Comparison of ENCODE assay signal across 20 cellular contexts in the genomic region with DNA sequence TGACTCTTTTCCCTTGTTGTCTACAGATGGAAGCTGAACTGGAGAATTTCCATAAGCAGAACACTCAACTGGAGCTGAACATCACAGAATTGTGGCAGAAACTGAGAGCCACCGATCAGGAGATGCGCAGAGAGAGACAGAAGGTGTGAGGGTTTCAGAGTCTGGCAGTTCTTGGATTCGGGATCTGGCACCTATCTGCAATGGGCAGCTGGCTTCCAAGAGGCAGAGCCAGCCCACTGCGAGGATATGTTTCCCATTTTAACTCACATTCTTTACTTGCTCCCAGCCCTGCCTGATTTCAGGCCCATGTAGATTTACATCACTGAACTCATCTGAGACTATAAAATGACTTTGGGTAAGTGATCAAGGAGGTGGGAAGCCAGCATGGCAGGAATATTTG. TPM values are rescaled to one million over a fixed set of nuclear protein-coding genes. Genes with fewer than 3 reads are reported as not detected.
DNase-seq lines count a peak whose midpoint lies in the region; ATAC-seq and TF ChIP-seq lines count a peak whose summit lies in the region.
"Had no signal": no experiment of that assay in that cellular context is flagged by ENCODE, and none has a peak within 500 bp of the region (broad histone marks: within the 10 kb centered on the region; RNA-seq: fewer than 3 reads in every experiment).

No MANE protein-coding gene starts in this region.

- H3K27ac Mint-ChIP-seq in stimulated activated naive CD8-positive, alpha-beta T cell treated with anti-CD3 and anti-CD28 coated beads, Interleukin-15, amount 100 ng/mL, for 72 hours: no peak overlapping the region
- H3K27ac Mint-ChIP-seq: activated T-cell treated with anti-CD3 and anti-CD28 coated beads, Interleukin-2, amount 50 U/mL, for 24 hours; immature natural killer cell; naive thymus-derived CD8-positive, alpha-beta T cell had no signal

- H3K4me1 ChIP-seq in ACC112 (ENCODE audit: control insufficient read depth, insufficient read depth, low read length, unreplicated experiment): peaks cover 11% of the 10 kb centered on the region
- H3K4me1 ChIP-seq in SJSA1 (replicated peaks): peaks cover 13% of the 10 kb centered on the region
- H3K4me1 ChIP-seq in osteoblast (ENCODE audit: insufficient read depth, low read length): peaks cover 11% of the 10 kb centered on the region
- H3K4me1 ChIP-seq: thyroid gland had no signal

- no peaks in the 10 kb centered on the region for H3K4me1 Mint-ChIP-seq in stimulated activated naive CD8-positive, alpha-beta T cell treated with anti-CD3 and anti-CD28 coated beads, Interleukin-15, amount 100 ng/mL, for 72 hours
- H3K4me1 Mint-ChIP-seq: immature natural killer cell; naive thymus-derived CD8-positive, alpha-beta T cell had no signal

- H4K20me1 ChIP-seq in osteoblast (ENCODE audit: insufficient read depth, low read length): no peaks in the 10 kb centered on the region

- H2AFZ ChIP-seq in ACC112 (ENCODE audit: low read length, unreplicated experiment): peak overlapping the region; percentile 86
- H2AFZ ChIP-seq in osteoblast (ENCODE audit: low read length): peak overlapping the region; percentile 85

- H3K9me3 Mint-ChIP-seq in stimulated activated naive CD8-positive, alpha-beta T cell treated with anti-CD3 and anti-CD28 coated beads, Interleukin-15, amount 100 ng/mL, for 72 hours: no peaks in the 10 kb centered on the region
- H3K9me3 Mint-ChIP-seq: activated T-cell treated with anti-CD3 and anti-CD28 coated beads, Interleukin-2, amount 50 U/mL, for 24 hours; immature natural killer cell; naive thymus-derived CD8-positive, alpha-beta T cell had no signal

- ATAC-seq in HG03457 (IDR thresholded peaks at IDR 0.05; ENCODE audit: unreplicated experiment): no peak
- ATAC-seq in left colon: no peak
- no peak for ATAC-seq in stimulated activated naive CD8-positive, alpha-beta T cell treated with anti-CD3 and anti-CD28 coated beads, Interleukin-15, amount 100 ng/mL, for 72 hours
- ATAC-seq: naive thymus-derived CD8-positive, alpha-beta T cell had no signal

- H3K4me2 ChIP-seq in osteoblast (ENCODE audit: insufficient read depth, low read length): peak overlapping the region; percentile 34

- H3K79me2 ChIP-seq in ACC112 (ENCODE audit: control insufficient read depth, insufficient read depth, low read length, unreplicated experiment) (no peaks in the 10 kb centered on the region), osteoblast (ENCODE audit: insufficient read depth, low read length) (no peaks in the 10 kb centered on the region)

- H3K9me3 ChIP-seq in SJSA1 (replicated peaks) (no peaks in the 10 kb centered on the region), osteoblast (ENCODE audit: low read depth, low read length) (no peaks in the 10 kb centered on the region)
- H3K9me3 ChIP-seq: thyroid gland had no signal

- intact Hi-C loops in left colon (cut with DNase I, micrococcal nuclease): no loop called here

- H3K27ac ChIP-seq in ACC112 (ENCODE audit: low read depth, low read length): peak overlapping the region; percentile 35; the same call in 1 of the 2 replicates
- H3K27ac ChIP-seq in SJSA1: peak overlapping the region; percentile 39
- H3K27ac ChIP-seq in osteoblast (ENCODE audit: low read depth, low read length): peak overlapping the region; percentile 3
- H3K27ac ChIP-seq: thyroid gland had no signal

- no peak overlapping the region for H3K4me3 Mint-ChIP-seq in stimulated activated naive CD8-positive, alpha-beta T cell treated with anti-CD3 and anti-CD28 coated beads, Interleukin-15, amount 100 ng/mL, for 72 hours
- H3K4me3 Mint-ChIP-seq: activated T-cell treated with anti-CD3 and anti-CD28 coated beads, Interleukin-2, amount 50 U/mL, for 24 hours; immature natural killer cell; naive thymus-derived CD8-positive, alpha-beta T cell had no signal

- H3K4me3 ChIP-seq in ACC112 (ENCODE audit: low read depth, low read length) (peak overlapping the region; percentile 47), SJSA1 (no peak overlapping the region), osteoblast (ENCODE audit: insufficient read depth, low read length) (no peak overlapping the region)
- H3K4me3 ChIP-seq: lung, thyroid gland had no signal

- TF ChIP-seq CTCF in osteoblast (IDR thresholded peaks at IDR 0.05; ENCODE audit: extremely low read depth, low read depth, low read length): no peak

- H3K27me3 Mint-ChIP-seq in stimulated activated naive CD8-positive, alpha-beta T cell treated with anti-CD3 and anti-CD28 coated beads, Interleukin-15, amount 100 ng/mL, for 72 hours: no peaks in the 10 kb centered on the region
- H3K27me3 Mint-ChIP-seq: activated T-cell treated with anti-CD3 and anti-CD28 coated beads, Interleukin-2, amount 50 U/mL, for 24 hours had no signal

- H3K27me3 ChIP-seq in ACC112 (ENCODE audit: insufficient read depth, low read length) (no peaks in the 10 kb centered on the region), SJSA1 (replicated peaks) (no peaks in the 10 kb centered on the region), osteoblast (ENCODE audit: insufficient read depth, low read length) (no peaks in the 10 kb centered on the region)
- H3K27me3 ChIP-seq: thyroid gland had no signal

- no peaks in the 10 kb centered on the region for H3K36me3 ChIP-seq in ACC112 (ENCODE audit: insufficient read depth, low read length)
- no peaks in the 10 kb centered on the region for H3K36me3 ChIP-seq in SJSA1
- H3K36me3 ChIP-seq in osteoblast (ENCODE audit: insufficient read depth, low read length): no peaks in the 10 kb centered on the region
- H3K36me3 ChIP-seq: thyroid gland had no signal

- no peak for DNase-seq in SJSA1 (ENCODE audit: low read depth in 1 of 2, low spot score in 2 of 2)
- DNase-seq in dermis blood vessel endothelial cell: peak; percentile 13
- no peak for DNase-seq in osteoblast (ENCODE audit: insufficient read length, low spot score, missing footprints)
- DNase-seq in activated CD8-positive, alpha-beta memory T cell treated with anti-CD3 and anti-CD28 coated beads, Interleukin-2, amount 50 U/mL, for 48 hours: no peak
- no peak for DNase-seq in left colon
- no peak for DNase-seq in stimulated activated naive CD8-positive, alpha-beta T cell treated with anti-CD3 and anti-CD28 coated beads, Interleukin-15, amount 100 ng/mL, for 72 hours
- DNase-seq: activated CD4-positive, alpha-beta T cell treated with anti-CD3 and anti-CD28 coated beads, Interleukin-2, amount 50 U/mL, for 48 hours; activated naive CD4-positive, alpha-beta T cell treated with anti-CD3 and anti-CD28 coated beads, Interleukin-2, amount 50 U/mL, for 16 hours; activated T-cell treated with anti-CD3 and anti-CD28 coated beads, Interleukin-2, amount 50 U/mL, for 24 hours; DND-41; glutamatergic neuron; immature natural killer cell; naive thymus-derived CD8-positive, alpha-beta T cell; NCI-H187; NCI-H446 treated with DMSO at 0.1 percent for 48 hours; T-helper 1 cell had no signal

RNA-seq across cellular contexts. Expression of a gene that starts 37.3 kb away (rescaled TPM):
- not detected in 2 replicates for total RNA-seq in SJSA1 (2014; rRNA removed; shearing (Covaris generic))
- total RNA-seq in dermis blood vessel endothelial cell: 0.05 TPM in 1 of 2 replicates, not detected in the other
- not detected in 2 replicates for total RNA-seq in osteoblast
- total RNA-seq in left colon: 10 to 100 TPM; 52.4 to 63.3 TPM
- total RNA-seq: naive thymus-derived CD8-positive, alpha-beta T cell had no signal

RNA-seq across cellular contexts. Expression of a gene that starts 52.9 kb away (rescaled TPM):
- total RNA-seq in SJSA1 (2014; rRNA removed; shearing (Covaris generic)): not detected in 2 replicates
- total RNA-seq in dermis blood vessel endothelial cell (not detected in 2 replicates), osteoblast (not detected in 2 replicates), left colon (10 to 100 TPM; 76.9 to 97.8 TPM)
- total RNA-seq: naive thymus-derived CD8-positive, alpha-beta T cell had no signal

Comparison
In these comparisons a context has a peak if more than half of its experiments do, and no peak if none do; other contexts are left out.
1. RNA of a gene that starts 37.3 kb away (total RNA-seq): 52.4 to 63.3 TPM in left colon; not detected in SJSA1, 0.05 TPM in dermis blood vessel endothelial cell and not detected in osteoblast; every median in the first group is over 10 times any median in the second.
2. RNA of a gene that starts 52.9 kb away (total RNA-seq): 76.9 to 97.8 TPM in left colon; not detected in SJSA1, not detected in dermis blood vessel endothelial cell and not detected in osteoblast; every median in the first group is over 10 times any median in the second.
3. Peak in every context shown above with its lines, with median percentiles within 50 percentile points of each other: H3K27ac ChIP-seq.